In genomic region chr17:76681222-76682137, GRCh38 we compare ENCODE assay signal across 9 cellular contexts. TPM values are rescaled to one million over a fixed set of nuclear protein-coding genes. Genes with fewer than 3 reads are reported as not detected.
A peak's percentile ranks its signal among the peaks of the same experiment; 100 is the strongest.
DNase-seq lines count a peak whose midpoint lies in the region; ATAC-seq and TF ChIP-seq lines count a peak whose summit lies in the region.
"Had no signal": no experiment of that assay in that cellular context is flagged by ENCODE, and none has a peak within 500 bp of the region (broad histone marks: within the 10 kb centered on the region; RNA-seq: fewer than 3 reads in every experiment).

No MANE protein-coding gene starts in this region.

- TF ChIP-seq CTCF in DND-41 (IDR thresholded peaks at IDR 0.05; ENCODE audit: borderline replicate concordance, extremely low read depth, low read length, poor library complexity, severe bottlenecking) = peak; percentile 98
- TF ChIP-seq CTCF in MM.1S (IDR thresholded peaks at IDR 0.05; ENCODE audit: low read length) = peak; percentile 81
- TF ChIP-seq CTCF in cardiac muscle cell (IDR thresholded peaks at IDR 0.05; ENCODE audit: low read depth, low read length) = peak; percentile 84
- TF ChIP-seq CTCF in psoas muscle (IDR thresholded peaks at IDR 0.05) = peak; percentile 55
- TF ChIP-seq CTCF in uterus (IDR thresholded peaks at IDR 0.05) = peak; percentile 53 to 84 (median 80)

- no peak for TF ChIP-seq POLR2A in uterus (IDR thresholded peaks at IDR 0.05)

- H2AFZ ChIP-seq in DND-41 (ENCODE audit: low read depth, low read length) (no peak overlapping the region), MM.1S (ENCODE audit: low read length) (no peak overlapping the region)

- H3K9me3 ChIP-seq in DND-41 (ENCODE audit: insufficient read depth, low read length, severe bottlenecking) = no peaks in the 10 kb centered on the region
- no peaks in the 10 kb centered on the region for H3K9me3 ChIP-seq in MM.1S (replicated peaks; ENCODE audit: insufficient read depth, low read length)
- H3K9me3 ChIP-seq in cardiac muscle cell (ENCODE audit: low read depth) = no peaks in the 10 kb centered on the region
- H3K9me3 ChIP-seq in psoas muscle = no peaks in the 10 kb centered on the region
- H3K9me3 ChIP-seq in uterus = no peaks in the 10 kb centered on the region

- H3K4me1 ChIP-seq in DND-41 (ENCODE audit: insufficient read depth, low read length) = peaks cover 30% of the 10 kb centered on the region
- no peaks in the 10 kb centered on the region for H3K4me1 ChIP-seq in MM.1S (ENCODE audit: low read length)
- peaks cover 22% of the 10 kb centered on the region for H3K4me1 ChIP-seq in cardiac muscle cell (ENCODE audit: low read depth)
- H3K4me1 ChIP-seq in psoas muscle = no peaks in the 10 kb centered on the region
- H3K4me1 ChIP-seq in uterus = peaks cover 23 to 31% of the 10 kb centered on the region in 2 donors

- H3K36me3 ChIP-seq in DND-41 (ENCODE audit: insufficient read depth, low read length) = no peaks in the 10 kb centered on the region
- H3K36me3 ChIP-seq in MM.1S (replicated peaks; ENCODE audit: insufficient read depth, low read length) = no peaks in the 10 kb centered on the region
- H3K36me3 ChIP-seq in cardiac muscle cell = no peaks in the 10 kb centered on the region
- H3K36me3 ChIP-seq in psoas muscle (ENCODE audit: insufficient read depth in 1 of 2, low read depth in 1 of 2) = peaks cover 0 to 60% of the 10 kb centered on the region in 2 donors
- H3K36me3 ChIP-seq in uterus = no peaks in the 10 kb centered on the region

- no peaks in the 10 kb centered on the region for H3F3A ChIP-seq in MM.1S (ENCODE audit: insufficient read depth, low read length)

- peaks cover 6% of the 10 kb centered on the region for H3K4me1 Mint-ChIP-seq in activated naive CD4-positive, alpha-beta T cell treated with anti-CD3 and anti-CD28 coated beads, Interleukin-2, amount 50 U/mL, for 24 hours

- H3K9ac ChIP-seq in DND-41 (ENCODE audit: low read depth, low read length) = no peak overlapping the region
- no peak overlapping the region for H3K9ac ChIP-seq in MM.1S (ENCODE audit: low read length)

- H3K4me2 ChIP-seq in DND-41 (ENCODE audit: insufficient read depth, low read length) = no peak overlapping the region
- no peak overlapping the region for H3K4me2 ChIP-seq in MM.1S (ENCODE audit: low read depth, low read length)

- H3K36me3 Mint-ChIP-seq in activated naive CD4-positive, alpha-beta T cell treated with anti-CD3 and anti-CD28 coated beads, Interleukin-2, amount 50 U/mL, for 24 hours = no peaks in the 10 kb centered on the region

- intact Hi-C loops in psoas muscle (cut with DNase I) = no loop called here
- intact Hi-C loops in uterus (cut with DNase I; ENCODE audit: low total_unique reads) = loop anchor here (5.0 kb wide), 1 partner anchor 36 kb away; no protein-coding TSS in a partner anchor

- peak; percentile 84 for DNase-seq in DND-41
- DNase-seq in MM.1S = peak; percentile 51
- peak; percentile 50 for DNase-seq in SKM-1 (lab: John Stamatoyannopoulos, UW; ENCODE audit: unreplicated experiment)
- peak; percentile 77 to 84 for DNase-seq in cardiac muscle cell (ENCODE audit: low read depth in 1 of 2, low spot score in 1 of 2)
- DNase-seq in psoas muscle = peak; percentile 63 to 74
- peak; percentile 76 to 80 for DNase-seq in uterus

- no peaks in the 10 kb centered on the region for H3K9me2 ChIP-seq in MM.1S (replicated peaks; ENCODE audit: insufficient read depth, low read length)

- H4K20me1 ChIP-seq in DND-41 (ENCODE audit: insufficient read depth, low read length) (no peaks in the 10 kb centered on the region), MM.1S (ENCODE audit: insufficient read depth, low read length) (no peaks in the 10 kb centered on the region)

- H3K4me3 Mint-ChIP-seq in activated naive CD4-positive, alpha-beta T cell treated with anti-CD3 and anti-CD28 coated beads, Interleukin-2, amount 50 U/mL, for 24 hours = no peak overlapping the region
- H3K4me3 Mint-ChIP-seq: dendritic cell treated with granulocyte-macrophage colony-stimulating factor and Interleukin-4, amounts not matched to agents 40 ng/mL and 50 ng/mL, for 4 days had no signal

- ATAC-seq in DND-41 (ENCODE audit: insufficient read depth, low read depth) = peak; percentile 41
- ATAC-seq in psoas muscle = peak; percentile 43 to 70 (median 60)
- no peak for ATAC-seq in GM18907 (IDR thresholded peaks at IDR 0.05; ENCODE audit: unreplicated experiment)

- H3K79me2 ChIP-seq in DND-41 (ENCODE audit: insufficient read depth, low read length) (no peaks in the 10 kb centered on the region), MM.1S (ENCODE audit: low read length) (no peaks in the 10 kb centered on the region)

- H3K4me3 ChIP-seq in DND-41 (ENCODE audit: low read depth in 1 of 2, low read length in 2 of 2) (no peak overlapping the region), MM.1S (ENCODE audit: low read length) (no peak overlapping the region), cardiac muscle cell (no peak overlapping the region), psoas muscle (no peak overlapping the region), uterus (no peak overlapping the region)

- no peaks in the 10 kb centered on the region for H3K27me3 ChIP-seq in DND-41 (ENCODE audit: insufficient read depth, low read length, poor library complexity)
- H3K27me3 ChIP-seq in MM.1S (replicated peaks; ENCODE audit: insufficient read depth, low read length) = peaks cover 16% of the 10 kb centered on the region
- no peaks in the 10 kb centered on the region for H3K27me3 ChIP-seq in cardiac muscle cell
- no peaks in the 10 kb centered on the region for H3K27me3 ChIP-seq in psoas muscle (ENCODE audit: insufficient read depth in 3 of 3, low read length in 2 of 3)
- H3K27me3 ChIP-seq in uterus = no peaks in the 10 kb centered on the region

- 45 to 54% (median 48%) methylated on average over 16 of the region's 16 CpGs for WGBS in psoas muscle, 3 donors

- no peaks in the 10 kb centered on the region for H3K27me3 Mint-ChIP-seq in activated naive CD4-positive, alpha-beta T cell treated with anti-CD3 and anti-CD28 coated beads, Interleukin-2, amount 50 U/mL, for 24 hours

- peak overlapping the region; percentile 38 for H3K27ac Mint-ChIP-seq in activated naive CD4-positive, alpha-beta T cell treated with anti-CD3 and anti-CD28 coated beads, Interleukin-2, amount 50 U/mL, for 24 hours
- H3K27ac Mint-ChIP-seq: dendritic cell treated with granulocyte-macrophage colony-stimulating factor and Interleukin-4, amounts not matched to agents 40 ng/mL and 50 ng/mL, for 4 days had no signal

- H3K9me3 Mint-ChIP-seq in activated naive CD4-positive, alpha-beta T cell treated with anti-CD3 and anti-CD28 coated beads, Interleukin-2, amount 50 U/mL, for 24 hours = no peaks in the 10 kb centered on the region
- H3K9me3 Mint-ChIP-seq: dendritic cell treated with granulocyte-macrophage colony-stimulating factor and Interleukin-4, amounts not matched to agents 40 ng/mL and 50 ng/mL, for 4 days had no signal

- H3K27ac ChIP-seq in DND-41 (ENCODE audit: low read length) (no peak overlapping the region), MM.1S (ENCODE audit: low read length) (no peak overlapping the region), cardiac muscle cell (peak overlapping the region; percentile 73), psoas muscle (peak overlapping the region; percentile 4), uterus (peak overlapping the region; percentile 87 to 90)

RNA-seq across cellular contexts. Expression of gene MXRA7, which starts 29.3 kb away (rescaled TPM):
- total RNA-seq in cardiac muscle cell (101 and 123 TPM in 2 replicates), psoas muscle (10 to 100 TPM; 40.8 to 75.1 (median 52.0) TPM), uterus (100 to 1,000 TPM; 174 to 250 (median 197) TPM)
- polyA plus RNA-seq in cardiac muscle cell (164 and 178 TPM in 2 replicates), psoas muscle (10 to 100 TPM; 34.6 to 43.2 (median 37.6) TPM)

RNA-seq across cellular contexts. Expression of gene ST6GALNAC1, which starts 37.9 kb away (rescaled TPM):
- total RNA-seq in cardiac muscle cell (0.99 TPM in 1 of 2 replicates, not detected in the other), psoas muscle (1 to 10 TPM in 2 of 4 donors, under 1 TPM in 2; 0.42 to 3.6 (median 0.88) TPM), uterus (10 to 100 TPM in 1 of 4 donors, 1 to 10 TPM in 3; 1.5 to 11.8 (median 3.2) TPM)
- polyA plus RNA-seq in cardiac muscle cell (not detected in 2 replicates), psoas muscle (under 1 TPM; 0.38 to 0.58 (median 0.53) TPM)

RNA-seq across cellular contexts. Expression of gene JMJD6, which starts 44.9 kb away (rescaled TPM):
- total RNA-seq in cardiac muscle cell = 23.5 and 25.1 TPM in 2 replicates
- polyA plus RNA-seq in cardiac muscle cell = 25.3 and 33.6 TPM in 2 replicates
- 10 to 100 TPM; 30.8 to 61.9 (median 53.6) TPM for total RNA-seq in psoas muscle
- polyA plus RNA-seq in psoas muscle = 10 to 100 TPM; 32.3 to 81.9 (median 51.6) TPM
- 10 to 100 TPM in 3 of 4 donors, 1 to 10 TPM in 1; 5.9 to 40.8 (median 21.2) TPM for total RNA-seq in uterus

RNA-seq across cellular contexts. Expression of gene METTL23, which starts 45.2 kb away (rescaled TPM):
- total RNA-seq in cardiac muscle cell (47.6 and 62.0 TPM in 2 replicates), psoas muscle (10 to 100 TPM; 19.0 to 27.0 (median 24.3) TPM), uterus (10 to 100 TPM; 13.8 to 32.5 (median 21.6) TPM)
- polyA plus RNA-seq in cardiac muscle cell (77.9 and 83.0 TPM in 2 replicates), psoas muscle (10 to 100 TPM; 30.8 to 54.0 (median 36.5) TPM)

RNA-seq across cellular contexts. Expression of gene SRSF2, which starts 55.7 kb away (rescaled TPM):
- total RNA-seq in cardiac muscle cell = 398 and 520 TPM in 2 replicates
- polyA plus RNA-seq in cardiac muscle cell = 217 and 265 TPM in 2 replicates
- total RNA-seq in psoas muscle = 100 to 1,000 TPM in 2 of 4 donors, 10 to 100 TPM in 2; 57.9 to 128 (median 90.6) TPM
- 100 to 1,000 TPM in 2 of 3 donors, 10 to 100 TPM in 1; 81.9 to 135 (median 118) TPM for polyA plus RNA-seq in psoas muscle
- 100 to 1,000 TPM; 127 to 753 (median 167) TPM for total RNA-seq in uterus

Comparison
In these comparisons a context has a peak if more than half of its experiments do, and no peak if none do; other contexts are left out.
1. H3K27ac ChIP-seq: peak in cardiac muscle cell (single experiment), psoas muscle (single experiment) and uterus (2 of 2); none in DND-41 (single experiment) and MM.1S (single experiment).
2. Peak in every context shown above with its lines, with median percentiles within 50 percentile points of each other: DNase-seq and CTCF ChIP-seq.